19 cellular contexts compared by ENCODE assay signal in the genomic region with DNA sequence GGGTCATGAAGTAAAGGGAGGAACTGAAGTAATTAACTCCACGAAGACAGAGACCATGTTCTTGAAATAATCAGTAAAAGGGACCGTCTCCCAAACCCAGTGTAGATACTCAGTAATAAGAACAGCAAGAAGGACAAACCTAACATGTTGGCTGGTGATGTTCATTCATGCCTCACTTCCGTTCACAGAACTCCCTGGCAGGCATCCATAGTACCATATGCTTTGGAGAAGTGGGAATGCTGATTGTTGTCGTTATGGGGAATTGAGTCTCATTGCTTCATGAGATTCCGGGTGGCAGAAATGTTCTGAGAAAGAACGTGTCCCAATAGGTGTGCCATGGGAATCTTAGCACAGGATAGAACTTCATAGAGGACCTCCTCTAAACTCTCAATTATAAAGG.
A peak's percentile ranks its signal among the peaks of the same experiment; 100 is the strongest.
DNase-seq lines count a peak whose midpoint lies in the region; ATAC-seq, FAIRE-seq and TF ChIP-seq lines count a peak whose summit lies in the region.
"Had no signal": no experiment of that assay in that cellular context is flagged by ENCODE, and none has a peak within 500 bp of the region (broad histone marks: within the 10 kb centered on the region; RNA-seq: fewer than 3 reads in every experiment).

No MANE protein-coding gene starts in this region.

- ATAC-seq in HG03439 (IDR thresholded peaks at IDR 0.05; ENCODE audit: unreplicated experiment) (no peak), GM19397 (IDR thresholded peaks at IDR 0.05; ENCODE audit: unreplicated experiment) (no peak)
- ATAC-seq: CD8-positive, alpha-beta T cell; Panc1 had no signal

- H2AFZ ChIP-seq in astrocyte (ENCODE audit: low read depth, low read length): no peak overlapping the region

- no peak overlapping the region for H3K27ac Mint-ChIP-seq in astrocyte (ENCODE audit: unreplicated experiment)
- H3K27ac Mint-ChIP-seq: CD8-positive, alpha-beta T cell had no signal

- no peaks in the 10 kb centered on the region for H4K20me1 ChIP-seq in astrocyte (ENCODE audit: insufficient read depth, low read length)
- H4K20me1 ChIP-seq: BLaER1 had no signal

- TF ChIP-seq CTCF in astrocyte (IDR thresholded peaks at IDR 0.05; ENCODE audit: insufficient read depth, low read depth, low read length) (no peak), foreskin fibroblast (IDR thresholded peaks at IDR 0.05; ENCODE audit: low read depth, low read length) (no peak)

- H3K79me2 ChIP-seq in astrocyte (ENCODE audit: insufficient read depth, low read length): no peaks in the 10 kb centered on the region

- H3K36me3 ChIP-seq in astrocyte (ENCODE audit: insufficient read depth, low read length): no peaks in the 10 kb centered on the region
- H3K36me3 ChIP-seq: BLaER1 had no signal

- no peak overlapping the region for H3K4me3 Mint-ChIP-seq in astrocyte (ENCODE audit: unreplicated experiment)
- H3K4me3 Mint-ChIP-seq: CD8-positive, alpha-beta T cell had no signal

- H3K36me3 Mint-ChIP-seq in astrocyte (ENCODE audit: low read depth, unreplicated experiment): no peaks in the 10 kb centered on the region
- H3K36me3 Mint-ChIP-seq: CD8-positive, alpha-beta T cell had no signal

- H3K4me3 ChIP-seq in astrocyte (ENCODE audit: insufficient read depth, low read depth, low read length): no peak overlapping the region
- H3K4me3 ChIP-seq in foreskin fibroblast (ENCODE audit: low read depth in 1 of 2, low read length in 2 of 2): no peak overlapping the region
- H3K4me3 ChIP-seq: BLaER1, SK-N-MC had no signal

- no peaks in the 10 kb centered on the region for H3K4me1 Mint-ChIP-seq in astrocyte (ENCODE audit: low read depth, unreplicated experiment)

- no peaks in the 10 kb centered on the region for H3K27me3 ChIP-seq in astrocyte (ENCODE audit: insufficient read depth, low read length)
- H3K27me3 ChIP-seq: BLaER1 had no signal

- no peak overlapping the region for H3K9ac ChIP-seq in astrocyte (ENCODE audit: low read length)
- H3K9ac ChIP-seq: BLaER1 had no signal

- H3K9me3 Mint-ChIP-seq in astrocyte (ENCODE audit: unreplicated experiment): peaks cover 2% of the 10 kb centered on the region
- H3K9me3 Mint-ChIP-seq: CD8-positive, alpha-beta T cell had no signal

- no peak overlapping the region for H3K27ac ChIP-seq in astrocyte (ENCODE audit: low read depth, low read length)
- H3K27ac ChIP-seq: BLaER1, SK-N-MC had no signal

- H3K27me3 Mint-ChIP-seq in astrocyte (ENCODE audit: low read depth, unreplicated experiment): no peaks in the 10 kb centered on the region

- no peaks in the 10 kb centered on the region for H3K4me1 ChIP-seq in astrocyte (ENCODE audit: insufficient read depth, low read length)
- H3K4me1 ChIP-seq: BLaER1 had no signal

- no peak for FAIRE-seq in astrocyte (lab: Jason Lieb, UNC)
- no peak for FAIRE-seq in frontal cortex (lab: Jason Lieb, UNC)
- FAIRE-seq: H54 had no signal

- no peak overlapping the region for H3K4me2 ChIP-seq in astrocyte (ENCODE audit: low read length)
- H3K4me2 ChIP-seq: BLaER1 had no signal

- DNase-seq in EL: peak; percentile 8
- DNase-seq in LHCN-M2 (ENCODE audit: low read depth): peak; percentile 10
- peak; percentile 7 for DNase-seq in astrocyte (ENCODE audit: low read depth)
- DNase-seq in foreskin fibroblast: peak; percentile 2 to 20
- DNase-seq in frontal cortex (ENCODE audit: low spot score in 2 of 2): no peak
- no peak for DNase-seq in stimulated activated CD4-positive, alpha-beta T cell treated with anti-CD3 and anti-CD28 coated beads, Interleukin-4, amount 100 ng/mL, for 24 hours
- DNase-seq: CD8-positive, alpha-beta T cell; DMS79 treated with DMSO at 0.1 percent for 48 hours; IMR-90; Karpas-422; NCI-H1930; NCI-H774; Right ventricle myocardium superior had no signal

- H3K9me3 ChIP-seq in astrocyte (ENCODE audit: insufficient read depth, low read depth, low read length): no peaks in the 10 kb centered on the region
- H3K9me3 ChIP-seq: BLaER1 had no signal

Comparison
In these comparisons a context has a peak if more than half of its experiments do, and no peak if none do; other contexts are left out.
1. DNase-seq: peak in EL (single experiment), LHCN-M2 (single experiment), astrocyte (single experiment) and foreskin fibroblast (2 of 2); none in frontal cortex (0 of 2) and stimulated activated CD4-positive, alpha-beta T cell treated with anti-CD3 and anti-CD28 coated beads, Interleukin-4, amount 100 ng/mL, for 24 hours (single experiment).